In genomic region chr1:202122639-202123335, GRCh38 we compare ENCODE assay signal across 9 cellular contexts. TPM values are rescaled to one million over a fixed set of nuclear protein-coding genes. Genes with fewer than 3 reads are reported as not detected.
DNase-seq lines count a peak whose midpoint lies in the region; ATAC-seq and TF ChIP-seq lines count a peak whose summit lies in the region.
"Had no signal": no experiment of that assay in that cellular context is flagged by ENCODE, and none has a peak within 500 bp of the region (broad histone marks: within the 10 kb centered on the region; RNA-seq: fewer than 3 reads in every experiment).

Gene GPR37L1 (plus strand): TSS chr1:202122917. CDS start chr1:202122964, 47 bp downstream.

- H4K20me1 ChIP-seq in HCT116 (ENCODE audit: insufficient read depth): no peaks in the 10 kb centered on the region

- H3K9ac ChIP-seq in HCT116 (ENCODE audit: low read length): no peak within 1 kb of the TSS

- no peak for TF ChIP-seq POLR2A in HCT116 (IDR thresholded peaks at IDR 0.05; ENCODE audit: borderline replicate concordance, extremely low read depth, insufficient read depth, insufficient read length)
- TF ChIP-seq POLR2A in sigmoid colon (IDR thresholded peaks at IDR 0.05): no peak

- BruUV-seq in HCT116 (replicated peaks; lab: Mats Ljungman, UMichigan): no TSS peak

- peak within 1 kb of the TSS; percentile 28; the same call in 1 of the 2 replicates for H3K4me2 ChIP-seq in HCT116 (ENCODE audit: low read length)

- ATAC-seq in HCT116: peak; percentile 70
- peak; percentile 73 to 75 for ATAC-seq in right cardiac atrium
- no peak for ATAC-seq in HG03571 (IDR thresholded peaks at IDR 0.05; ENCODE audit: unreplicated experiment)

- H3K27ac ChIP-seq in HCT116 (ENCODE audit: low read depth, low read length): no peak within 1 kb of the TSS
- H3K27ac ChIP-seq in right cardiac atrium (ENCODE audit: low read length): no peak within 1 kb of the TSS
- H3K27ac ChIP-seq in sigmoid colon: peak within 1 kb of the TSS in 1 of 4 donors; percentile 27

- intact Hi-C loops in HCT116 (cut with micrococcal nuclease): loop anchor here (5.0 kb wide), 1 partner anchor 235 kb away; the partner anchor contains the start of gene SHISA4
- intact Hi-C loops in right cardiac atrium (cut with DNase I): loop anchor here in 1 of 4 donors (5.0 kb wide), 1 partner anchor 115 kb away; no protein-coding TSS in a partner anchor
- intact Hi-C loops in sigmoid colon (cut with DNase I): no loop called here

- POLR2A ChIA-PET in HCT116 (lab: Charles Lee): interaction anchor here (1.3 kb wide), 1 partner anchor 9 kb away, joined by 3 read pairs; no protein-coding TSS in a partner anchor

- CTCF ChIA-PET in HCT116 (lab: Charles Lee): interaction anchor here (1.0 to 7.6 kb wide), 6 partner anchors 11 to 227 kb away, joined by 3 to 106 read pairs (median 5); partner anchors contain the start of gene ELF3

- RAD21 ChIA-PET in HCT116 (lab: Charles Lee; ENCODE audit: low non-redundant PET in 1 of 2, low total read pairs in 2 of 2, uncharacterized antibody in 2 of 2, unreplicated experiment in 2 of 2): no interaction called here

- TF ChIP-seq RAD21 in HCT116 (IDR thresholded peaks at IDR 0.05; ENCODE audit: low read depth): no peak; the same call in 1 of the 2 replicates

- H3K36me3 ChIP-seq in HCT116 (ENCODE audit: control insufficient read depth in 1 of 2, insufficient read depth in 2 of 2, low read length in 2 of 2): no peaks in the 10 kb centered on the region
- H3K36me3 ChIP-seq in sigmoid colon: no peaks in the 10 kb centered on the region

- TF ChIP-seq EP300 in sigmoid colon (IDR thresholded peaks at IDR 0.05): no peak

- no peak for DNase-seq in HCT116 (ENCODE audit: low read depth, low spot score)
- DNase-seq in right cardiac atrium: peak; percentile 72 to 87 (median 87)
- DNase-seq in retinal pigment epithelial cell (ENCODE audit: low read depth): no peak
- no peak for DNase-seq in sigmoid colon
- no peak for DNase-seq in NCI-H446 (lab: John Stamatoyannopoulos, UW)
- DNase-seq in stimulated activated CD4-positive, alpha-beta T cell treated with anti-CD3 and anti-CD28 coated beads, Interleukin-2, amount 100 ng/mL, for 24 hours: no peak
- DNase-seq: SIG-M5 had no signal

- H2AFZ ChIP-seq in HCT116 (ENCODE audit: low read depth, low read length, poor library complexity, severe bottlenecking): no peak within 1 kb of the TSS

- H3K79me2 ChIP-seq in HCT116 (ENCODE audit: insufficient read depth, low read length): no peaks in the 10 kb centered on the region

- TF ChIP-seq CTCF in HCT116 (IDR thresholded peaks at IDR 0.05 in 2 of 3, conservative IDR thresholded peaks at IDR 0.05 in 1 of 3; ENCODE audit: borderline replicate concordance in 1 of 3, insufficient read depth in 1 of 3, low read depth in 2 of 3, low read length in 2 of 3) (peak; percentile 52 to 67 (median 66); a peak in 5 of 6 replicates), WI38 (IDR thresholded peaks at IDR 0.05; ENCODE audit: low read depth, low read length) (peak; percentile 59), retinal pigment epithelial cell (conservative IDR thresholded peaks at IDR 0.05; ENCODE audit: low read depth, low read length) (peak; percentile 58), sigmoid colon (IDR thresholded peaks at IDR 0.05) (peak in 2 of 4 experiments; percentile 10 to 18)

- no peaks in the 10 kb centered on the region; the same call in 1 of the 2 replicates for H3K27me3 ChIP-seq in HCT116 (ENCODE audit: insufficient read depth, low read length)
- H3K27me3 ChIP-seq in right cardiac atrium (ENCODE audit: control insufficient read depth, insufficient read depth): no peaks in the 10 kb centered on the region
- no peaks in the 10 kb centered on the region for H3K27me3 ChIP-seq in sigmoid colon

- H3K9me2 ChIP-seq in HCT116 (ENCODE audit: insufficient read depth): no peaks in the 10 kb centered on the region

- H3K9me3 ChIP-seq in HCT116 (ENCODE audit: control insufficient read depth in 1 of 2, insufficient read depth in 1 of 2, low read depth in 1 of 2, low read length in 2 of 2) (no peaks in the 10 kb centered on the region), right cardiac atrium (ENCODE audit: control insufficient read depth, low read length) (no peaks in the 10 kb centered on the region), sigmoid colon (no peaks in the 10 kb centered on the region)

- H3K4me1 ChIP-seq in HCT116 (ENCODE audit: control insufficient read depth in 1 of 2, insufficient read depth in 2 of 2, low read length in 2 of 2) (peaks cover 10 to 20% of the 10 kb centered on the region in 2 experiments), right cardiac atrium (ENCODE audit: control insufficient read depth, insufficient read depth, low read length) (no peaks in the 10 kb centered on the region), sigmoid colon (peaks cover 0 to 3% (median 0%) of the 10 kb centered on the region in 4 donors)

- H3K4me3 ChIP-seq in HCT116 (replicated peaks in 1 of 2; ENCODE audit: low read depth in 1 of 2, low read length in 2 of 2) (no peak within 1 kb of the TSS), WI38 (ENCODE audit: low read depth, low read length) (no peak within 1 kb of the TSS), right cardiac atrium (ENCODE audit: low read length) (no peak within 1 kb of the TSS), retinal pigment epithelial cell (ENCODE audit: low read length) (no peak within 1 kb of the TSS), sigmoid colon (no peak within 1 kb of the TSS)

- WGBS in right cardiac atrium: 43% methylated on average over 19 of the region's 19 CpGs
- WGBS in sigmoid colon, 2 donors: 67 to 82% methylated on average over 19 of the region's 19 CpGs

TF ChIP-seq in HCT116, 20 proteins besides CTCF, POLR2A, EP300 and RAD21:
- no peak for TF ChIP-seq CBX3 (IDR thresholded peaks at IDR 0.05; ENCODE audit: low read depth)
- TF ChIP-seq SIN3A (IDR thresholded peaks at IDR 0.05; ENCODE audit: low read depth): no peak
- peak; percentile 81 for TF ChIP-seq MAX (IDR thresholded peaks at IDR 0.05)
- no peak for TF ChIP-seq POLR2AphosphoS5 (IDR thresholded peaks at IDR 0.05; ENCODE audit: low read depth, low read length)
- TF ChIP-seq, protein P1, sequence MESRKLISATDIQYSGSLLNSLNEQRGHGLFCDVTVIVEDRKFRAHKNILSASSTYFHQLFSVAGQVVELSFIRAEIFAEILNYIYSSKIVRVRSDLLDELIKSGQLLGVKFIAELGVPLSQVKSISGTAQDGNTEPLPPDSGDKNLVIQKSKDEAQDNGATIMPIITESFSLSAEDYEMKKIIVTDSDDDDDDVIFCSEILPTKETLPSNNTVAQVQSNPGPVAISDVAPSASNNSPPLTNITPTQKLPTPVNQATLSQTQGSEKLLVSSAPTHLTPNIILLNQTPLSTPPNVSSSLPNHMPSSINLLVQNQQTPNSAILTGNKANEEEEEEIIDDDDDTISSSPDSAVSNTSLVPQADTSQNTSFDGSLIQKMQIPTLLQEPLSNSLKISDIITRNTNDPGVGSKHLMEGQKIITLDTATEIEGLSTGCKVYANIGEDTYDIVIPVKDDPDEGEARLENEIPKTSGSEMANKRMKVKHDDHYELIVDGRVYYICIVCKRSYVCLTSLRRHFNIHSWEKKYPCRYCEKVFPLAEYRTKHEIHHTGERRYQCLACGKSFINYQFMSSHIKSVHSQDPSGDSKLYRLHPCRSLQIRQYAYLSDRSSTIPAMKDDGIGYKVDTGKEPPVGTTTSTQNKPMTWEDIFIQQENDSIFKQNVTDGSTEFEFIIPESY (IDR thresholded peaks at IDR 0.05; ENCODE audit: extremely low read depth, insufficient replicate concordance, low read length): no peak

RNA-seq across cellular contexts. Expression of gene GPR37L1, which starts in this region (rescaled TPM):
- 0.10 TPM for total RNA-seq in HCT116 (2021; ENCODE audit: unreplicated experiment)
- 0.16 and 0.19 TPM in 2 replicates for polyA plus RNA-seq in HCT116 (2012)
- total RNA-seq in right cardiac atrium: under 1 TPM in 3 of 4 donors, not detected in 1; 0.06 to 0.21 (median 0.11) TPM
- 0.20 TPM for polyA plus RNA-seq in right cardiac atrium
- total RNA-seq in sigmoid colon: under 1 TPM; under 0.01 to 0.36 (median 0.27) TPM
- 1 to 10 TPM in 1 of 3 donors, under 1 TPM in 1, not detected in 1; 0.92 to 1.8 TPM for polyA plus RNA-seq in sigmoid colon

Comparison
In these comparisons a context has a peak if more than half of its experiments do, and no peak if none do; other contexts are left out.
1. Peak in ATAC-seq and H3K4me2 ChIP-seq in HCT116; RNA of the gene not detected or under 1 TPM.
2. Peak in DNase-seq and ATAC-seq in right cardiac atrium; RNA of the gene not detected or under 1 TPM.